In genomic region chr13:72839831-72840426, GRCh38 we compare ENCODE assay signal across 1 cellular context.
A peak's percentile ranks its signal among the peaks of the same experiment; 100 is the strongest.
TF ChIP-seq lines count a peak whose summit lies in the region.

No MANE protein-coding gene starts in this region.

TF ChIP-seq in HepG2, 621 proteins besides CTCF, POLR2A, EP300 and RAD21:
- TF ChIP-seq STAG1 (CRISPR knock-in tag; IDR thresholded peaks at IDR 0.05): peak; percentile 91
- no peak for TF ChIP-seq ZBED4 (CRISPR knock-in tag; IDR thresholded peaks at IDR 0.05; ENCODE audit: borderline replicate concordance)
- peak; percentile 78; the same call in 1 of the 2 replicates for TF ChIP-seq ZNF576 (CRISPR knock-in tag; IDR thresholded peaks at IDR 0.05)
- peak; percentile 84 for TF ChIP-seq SMC3 (IDR thresholded peaks at IDR 0.05; ENCODE audit: low read length)
- no peak for TF ChIP-seq ZNF296 (CRISPR knock-in tag; conservative IDR thresholded peaks at IDR 0.05)
TF ChIP-seq in HepG2: peak in this region for 3.
